Comparison of ENCODE assay signal across 10 cellular contexts in genomic region chr2:100214265-100214961, GRCh38.
DNase-seq lines count a peak whose midpoint lies in the region; ATAC-seq and TF ChIP-seq lines count a peak whose summit lies in the region.
"Had no signal": no experiment of that assay in that cellular context is flagged by ENCODE, and none has a peak within 500 bp of the region (broad histone marks: within the 10 kb centered on the region; RNA-seq: fewer than 3 reads in every experiment).

No MANE protein-coding gene starts in this region.

- no peaks in the 10 kb centered on the region for H4K20me1 ChIP-seq in Loucy (ENCODE audit: insufficient read depth, low read length, poor library complexity, severe bottlenecking)
- H4K20me1 ChIP-seq in hepatocyte (ENCODE audit: insufficient read depth, poor library complexity, severe bottlenecking), result no peaks in the 10 kb centered on the region

- CTCF ChIA-PET in activated CD4-positive, alpha-beta memory T cell treated with anti-CD3 and anti-CD28 coated beads, Interleukin-2, amount 10 ng/mL, durations not matched to agents 7 days and 5 days (lab: Charles Lee), result no interaction called here

- H3K4me1 Mint-ChIP-seq in T-helper 17 cell, result peaks cover 26% of the 10 kb centered on the region
- H3K4me1 Mint-ChIP-seq in activated CD4-positive, alpha-beta memory T cell treated with anti-CD3 and anti-CD28 coated beads, Interleukin-2, amount 10 ng/mL, durations not matched to agents 7 days and 5 days, result no peaks in the 10 kb centered on the region
- no peaks in the 10 kb centered on the region for H3K4me1 Mint-ChIP-seq in stimulated activated naive CD8-positive, alpha-beta T cell treated with anti-CD3 and anti-CD28 coated beads, Interleukin-15, amount 100 ng/mL, for 72 hours

- H2AFZ ChIP-seq in Loucy (ENCODE audit: low read length) (no peak overlapping the region), hepatocyte (no peak overlapping the region)

- TF ChIP-seq CTCF in Loucy (conservative IDR thresholded peaks at IDR 0.05; ENCODE audit: low read length) (no peak), hepatocyte (IDR thresholded peaks at IDR 0.05; ENCODE audit: poor library complexity) (no peak), stomach (IDR thresholded peaks at IDR 0.05) (no peak)

- no peak for TF ChIP-seq POLR2A in stomach (IDR thresholded peaks at IDR 0.05)
- TF ChIP-seq POLR2A in GM18505 (IDR thresholded peaks at IDR 0.05; ENCODE audit: borderline replicate concordance, extremely low read depth, insufficient read depth, insufficient read length), result no peak

- POLR2A ChIA-PET in activated CD4-positive, alpha-beta memory T cell treated with anti-CD3 and anti-CD28 coated beads, Interleukin-2, amount 10 ng/mL, durations not matched to agents 7 days and 5 days (lab: Charles Lee), result no interaction called here

- no peaks in the 10 kb centered on the region for H3K27me3 Mint-ChIP-seq in T-helper 17 cell
- no peaks in the 10 kb centered on the region for H3K27me3 Mint-ChIP-seq in activated CD4-positive, alpha-beta memory T cell treated with anti-CD3 and anti-CD28 coated beads, Interleukin-2, amount 10 ng/mL, durations not matched to agents 7 days and 5 days
- peaks cover 7% of the 10 kb centered on the region for H3K27me3 Mint-ChIP-seq in stimulated activated naive CD8-positive, alpha-beta T cell treated with anti-CD3 and anti-CD28 coated beads, Interleukin-15, amount 100 ng/mL, for 72 hours

- TF ChIP-seq EP300 in stomach (IDR thresholded peaks at IDR 0.05), result no peak

- 57% methylated on average over 9 of the region's 9 CpGs for WGBS in hepatocyte (ENCODE audit: low lambda C conversion rate, missing lambda C conversion rate)
- 35 to 55% (median 45%) methylated on average over 9 of the region's 9 CpGs for WGBS in stomach, 5 donors

- DNase-seq in T-helper 17 cell (no peak), hepatocyte (ENCODE audit: low spot score) (peak; percentile 76), stomach (no peak), HK-2 (ENCODE audit: unreplicated experiment) (no peak)
- DNase-seq in activated CD4-positive, alpha-beta memory T cell treated with anti-CD3 and anti-CD28 coated beads, Interleukin-2, amount 10 ng/mL, durations not matched to agents 7 days and 5 days, result no peak
- no peak for DNase-seq in stimulated activated naive CD8-positive, alpha-beta T cell treated with anti-CD3 and anti-CD28 coated beads, Interleukin-15, amount 100 ng/mL, for 72 hours
- DNase-seq: Caco-2 had no signal

- no peaks in the 10 kb centered on the region for H3K36me3 Mint-ChIP-seq in T-helper 17 cell (ENCODE audit: low read depth)
- H3K36me3 Mint-ChIP-seq in activated CD4-positive, alpha-beta memory T cell treated with anti-CD3 and anti-CD28 coated beads, Interleukin-2, amount 10 ng/mL, durations not matched to agents 7 days and 5 days (ENCODE audit: low read depth), result no peaks in the 10 kb centered on the region

- H3K4me1 ChIP-seq in Loucy (ENCODE audit: insufficient read depth, low read length, poor library complexity, severe bottlenecking) (peaks cover 17% of the 10 kb centered on the region), hepatocyte (ENCODE audit: insufficient read depth) (peaks cover 25% of the 10 kb centered on the region), stomach (peaks cover 17 to 32% (median 23%) of the 10 kb centered on the region in 4 donors)
- H3K4me1 ChIP-seq: Caco-2 had no signal

- H3K79me2 ChIP-seq in Loucy (ENCODE audit: insufficient read depth, low read length) (no peaks in the 10 kb centered on the region), hepatocyte (no peaks in the 10 kb centered on the region)

- no peaks in the 10 kb centered on the region for H3K9me3 Mint-ChIP-seq in activated CD4-positive, alpha-beta memory T cell treated with anti-CD3 and anti-CD28 coated beads, Interleukin-2, amount 10 ng/mL, durations not matched to agents 7 days and 5 days
- no peaks in the 10 kb centered on the region for H3K9me3 Mint-ChIP-seq in stimulated activated naive CD8-positive, alpha-beta T cell treated with anti-CD3 and anti-CD28 coated beads, Interleukin-15, amount 100 ng/mL, for 72 hours

- H3K27ac ChIP-seq in hepatocyte, result peak overlapping the region; percentile 67
- H3K27ac ChIP-seq in stomach, result peak overlapping the region; percentile 0 to 85 (median 74)

- H3K27me3 ChIP-seq in Loucy (ENCODE audit: insufficient read depth, low read length, poor library complexity, severe bottlenecking) (no peaks in the 10 kb centered on the region), hepatocyte (no peaks in the 10 kb centered on the region), stomach (no peaks in the 10 kb centered on the region)

- no peak overlapping the region for H3K4me3 Mint-ChIP-seq in T-helper 17 cell
- H3K4me3 Mint-ChIP-seq in activated CD4-positive, alpha-beta memory T cell treated with anti-CD3 and anti-CD28 coated beads, Interleukin-2, amount 10 ng/mL, durations not matched to agents 7 days and 5 days, result no peak overlapping the region
- no peak overlapping the region for H3K4me3 Mint-ChIP-seq in stimulated activated naive CD8-positive, alpha-beta T cell treated with anti-CD3 and anti-CD28 coated beads, Interleukin-15, amount 100 ng/mL, for 72 hours

- H3K4me3 ChIP-seq in Loucy (ENCODE audit: low read length, poor library complexity, severe bottlenecking) (no peak overlapping the region), hepatocyte (no peak overlapping the region), stomach (no peak overlapping the region)
- H3K4me3 ChIP-seq: skin epidermis had no signal

- H3K27ac Mint-ChIP-seq in T-helper 17 cell, result peak overlapping the region; percentile 43
- no peak overlapping the region for H3K27ac Mint-ChIP-seq in activated CD4-positive, alpha-beta memory T cell treated with anti-CD3 and anti-CD28 coated beads, Interleukin-2, amount 10 ng/mL, durations not matched to agents 7 days and 5 days
- peak overlapping the region in 1 of 2 donors; percentile 73 for H3K27ac Mint-ChIP-seq in stimulated activated naive CD8-positive, alpha-beta T cell treated with anti-CD3 and anti-CD28 coated beads, Interleukin-15, amount 100 ng/mL, for 72 hours

- H3K36me3 ChIP-seq in Loucy (ENCODE audit: insufficient read depth, low read length), result no peaks in the 10 kb centered on the region
- H3K36me3 ChIP-seq in hepatocyte (replicated peaks; ENCODE audit: insufficient read depth, low read depth), result no peaks in the 10 kb centered on the region
- no peaks in the 10 kb centered on the region for H3K36me3 ChIP-seq in stomach

- ATAC-seq in T-helper 17 cell (no peak), GM18505 (IDR thresholded peaks at IDR 0.05; ENCODE audit: unreplicated experiment) (no peak)
- no peak for ATAC-seq in stimulated activated naive CD8-positive, alpha-beta T cell treated with anti-CD3 and anti-CD28 coated beads, Interleukin-15, amount 100 ng/mL, for 72 hours

- no peaks in the 10 kb centered on the region for H3K9me2 ChIP-seq in Loucy (replicated peaks; ENCODE audit: low read depth, low read length)
- H3K9me2 ChIP-seq in hepatocyte (replicated peaks; ENCODE audit: insufficient read depth), result no peaks in the 10 kb centered on the region

- H3K9me3 ChIP-seq in Loucy (ENCODE audit: insufficient read depth, low read depth, low read length) (no peaks in the 10 kb centered on the region), T-helper 17 cell (ENCODE audit: control insufficient read depth, low read length, poor library complexity, severe bottlenecking) (no peaks in the 10 kb centered on the region), hepatocyte (ENCODE audit: low read depth) (no peaks in the 10 kb centered on the region), stomach (no peaks in the 10 kb centered on the region)
- H3K9me3 ChIP-seq: Caco-2 had no signal

- intact Hi-C loops in stomach (cut with DNase I; ENCODE audit: low total_unique reads), result no loop called here

- peak overlapping the region; percentile 36 for H3K4me2 ChIP-seq in Loucy (ENCODE audit: low read depth, low read length, poor library complexity, severe bottlenecking)
- H3K4me2 ChIP-seq in hepatocyte, result no peak overlapping the region

- no peaks in the 10 kb centered on the region for H3F3A ChIP-seq in Loucy (ENCODE audit: low read depth)

- peak overlapping the region; percentile 39 for H3K9ac ChIP-seq in Loucy (ENCODE audit: low read depth, low read length, poor library complexity, severe bottlenecking)
